Comparison of ENCODE assay signal across 20 cellular contexts in the genomic region with DNA sequence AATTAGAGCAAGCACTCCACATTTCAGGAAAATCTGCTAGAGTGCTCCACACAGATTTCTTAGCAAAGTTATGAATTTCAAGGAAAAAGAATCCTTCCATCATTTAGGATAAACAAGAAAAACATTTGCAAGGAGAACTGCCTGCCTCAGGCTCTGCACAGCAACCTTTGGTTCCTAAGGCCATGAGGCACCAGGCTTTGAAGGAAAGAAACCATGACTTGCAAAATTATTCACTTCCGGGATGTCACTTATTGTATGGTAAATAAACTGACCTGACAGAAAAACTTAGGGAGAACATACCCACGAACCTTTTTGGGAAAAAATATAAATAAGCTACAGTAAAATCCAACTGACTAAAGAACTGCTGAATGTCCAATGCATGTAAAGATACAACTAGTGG.
"Had no signal": no experiment of that assay in that cellular context is flagged by ENCODE, and none has a peak within 500 bp of the region (broad histone marks: within the 10 kb centered on the region; RNA-seq: fewer than 3 reads in every experiment).

No MANE protein-coding gene starts in this region.

- H3K27ac Mint-ChIP-seq: activated CD4-positive, alpha-beta memory T cell treated with anti-CD3 and anti-CD28 coated beads, Interleukin-2, amount 10 ng/mL, durations not matched to agents 7 days and 5 days; activated CD4-positive, alpha-beta T cell treated with anti-CD3 and anti-CD28 coated beads, Interleukin-2, amount 10 ng/mL, durations not matched to agents 7 days and 5 days; activated naive CD4-positive, alpha-beta T cell treated with anti-CD3 and anti-CD28 coated beads, Interleukin-2, amount 50 U/mL, for 24 hours; activated T-cell treated with anti-CD3 and anti-CD28 coated beads, Interleukin-2, amount 50 U/mL, for 72 hours; activated T-helper 2 cell treated with anti-CD3 and anti-CD28 coated beads, Interferon-gamma antibody, Interleukin-2, Interleukin-4, amounts not matched to agents 10 μg/mL and 5 μg/mL and 100 μg/mL, durations not matched to agents 14 hours and 24 hours and 36 hours had no signal

- DNase-seq: activated CD4-positive, alpha-beta memory T cell treated with anti-CD3 and anti-CD28 coated beads, Interleukin-2, amount 10 ng/mL, durations not matched to agents 7 days and 5 days; activated CD4-positive, alpha-beta T cell treated with anti-CD3 and anti-CD28 coated beads, Interleukin-2, amount 10 ng/mL, durations not matched to agents 7 days and 5 days; activated CD4-positive, CD25-positive, alpha-beta regulatory T cell; activated CD8-positive, alpha-beta memory T cell treated with anti-CD3 and anti-CD28 coated beads, Interleukin-2, amount 50 U/mL, for 4 hours; activated gamma-delta T cell treated with Interleukin-2 at 50 U/mL for 16 hours; activated T-cell treated with anti-CD3 and anti-CD28 coated beads, Interleukin-2, amount 50 U/mL, for 72 hours; amygdala; brain microvascular endothelial cell; Kasumi-1; NCI-H1436 treated with DMSO at 0.1 percent for 48 hours; NCI-H187; NCI-H446; SIG-M5; T-helper 2 cell; T1000 had no signal

- H3K4me3 Mint-ChIP-seq: activated CD4-positive, alpha-beta memory T cell treated with anti-CD3 and anti-CD28 coated beads, Interleukin-2, amount 10 ng/mL, durations not matched to agents 7 days and 5 days; activated CD4-positive, alpha-beta T cell treated with anti-CD3 and anti-CD28 coated beads, Interleukin-2, amount 10 ng/mL, durations not matched to agents 7 days and 5 days; activated naive CD4-positive, alpha-beta T cell treated with anti-CD3 and anti-CD28 coated beads, Interleukin-2, amount 50 U/mL, for 24 hours; activated T-cell treated with anti-CD3 and anti-CD28 coated beads, Interleukin-2, amount 50 U/mL, for 72 hours had no signal

- H3K27ac ChIP-seq: brain microvascular endothelial cell, cardiac muscle cell, VCaP had no signal

- H3K9me3 Mint-ChIP-seq: activated CD4-positive, alpha-beta memory T cell treated with anti-CD3 and anti-CD28 coated beads, Interleukin-2, amount 10 ng/mL, durations not matched to agents 7 days and 5 days; activated naive CD4-positive, alpha-beta T cell treated with anti-CD3 and anti-CD28 coated beads, Interleukin-2, amount 50 U/mL, for 24 hours; activated T-cell treated with anti-CD3 and anti-CD28 coated beads, Interleukin-2, amount 50 U/mL, for 72 hours; activated T-helper 2 cell treated with anti-CD3 and anti-CD28 coated beads, Interferon-gamma antibody, Interleukin-2, Interleukin-4, amounts not matched to agents 10 μg/mL and 5 μg/mL and 100 μg/mL, durations not matched to agents 14 hours and 24 hours and 36 hours had no signal

- H3K27me3 ChIP-seq: cardiac muscle cell had no signal

- H3K36me3 ChIP-seq: brain microvascular endothelial cell, cardiac muscle cell had no signal

- H3K4me3 ChIP-seq: cardiac muscle cell had no signal

- H3K36me3 Mint-ChIP-seq: activated naive CD4-positive, alpha-beta T cell treated with anti-CD3 and anti-CD28 coated beads, Interleukin-2, amount 50 U/mL, for 24 hours had no signal

- ATAC-seq: activated T-cell treated with anti-CD3 and anti-CD28 coated beads, Interleukin-2, amount 50 U/mL, for 72 hours; PC-3 had no signal
